In genomic region chr6:53527249-53527765, GRCh38 we compare ENCODE assay signal across 1 cellular context.
TF ChIP-seq lines count a peak whose summit lies in the region.

No MANE protein-coding gene starts in this region.

TF ChIP-seq in H1, 55 proteins besides CTCF, POLR2A, EP300 and RAD21 (continued from another document):
- no peak for TF ChIP-seq BCL11A (IDR thresholded peaks at IDR 0.05; ENCODE audit: low read depth in 2 of 2, low read length in 2 of 2)
- no peak for TF ChIP-seq YY1 (IDR thresholded peaks at IDR 0.05; ENCODE audit: low read depth, low read length)
- TF ChIP-seq GTF2F1 (IDR thresholded peaks at IDR 0.05; ENCODE audit: borderline replicate concordance, low read depth, low read length): no peak
- no peak for TF ChIP-seq SIRT6 (IDR thresholded peaks at IDR 0.05; ENCODE audit: low read length)
